Comparison of ENCODE assay signal across 5 cellular contexts in the genomic region with DNA sequence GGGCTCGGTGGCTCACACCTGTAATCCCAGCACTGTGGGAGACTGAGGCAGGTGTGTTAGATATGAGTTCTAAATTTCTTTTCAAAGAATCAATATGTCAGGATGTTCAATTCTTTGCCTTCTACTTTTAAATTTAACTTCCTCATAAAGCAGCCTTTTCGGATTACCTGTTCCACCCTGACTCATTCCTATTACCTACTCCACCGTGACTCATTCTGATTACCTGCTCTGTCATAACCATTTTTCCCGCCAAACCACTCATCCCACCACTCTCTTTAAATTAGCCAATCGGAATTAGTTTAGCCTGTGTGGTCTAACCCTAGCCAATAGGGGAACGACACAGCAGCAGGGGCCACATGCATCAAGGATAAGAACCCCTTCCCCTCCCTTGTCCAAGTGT. TPM values are rescaled to one million over a fixed set of nuclear protein-coding genes. Genes with fewer than 3 reads are reported as not detected.
"Had no signal": no experiment of that assay in that cellular context is flagged by ENCODE, and none has a peak within 500 bp of the region (broad histone marks: within the 10 kb centered on the region; RNA-seq: fewer than 3 reads in every experiment).

No MANE protein-coding gene starts in this region.

RNA-seq across cellular contexts. Expression of gene CYP4F2, which starts 24.1 kb away (rescaled TPM):
- total RNA-seq: Right ventricle myocardium inferior, SJCRH30, SK-MEL-5 had no signal

RNA-seq across cellular contexts. Expression of gene OR10H1, which starts 58.3 kb away (rescaled TPM):
- total RNA-seq: K562, Peyer's patch, Right ventricle myocardium inferior, SJCRH30, SK-MEL-5 had no signal
- polyA plus RNA-seq: K562 had no signal
